17 cellular contexts compared by ENCODE assay signal in the genomic region with DNA sequence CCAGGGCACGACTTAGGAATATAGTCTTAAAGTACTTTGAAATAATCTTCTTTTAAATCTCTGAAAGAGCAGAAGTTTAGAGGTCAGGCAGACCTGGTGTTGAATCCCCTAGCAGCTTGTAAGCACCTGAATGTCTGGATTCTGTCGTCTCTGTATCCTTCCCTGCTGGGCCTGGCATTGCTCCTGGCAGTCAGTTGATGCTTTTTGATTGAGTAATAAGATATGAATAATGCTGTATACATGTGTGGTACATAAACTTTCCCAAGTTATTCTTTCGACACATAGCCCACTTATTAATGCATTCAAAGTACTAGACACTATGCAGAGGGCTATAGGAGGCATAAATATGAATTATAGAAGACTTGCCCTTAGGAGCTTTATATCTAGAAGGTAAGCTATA. TPM values are rescaled to one million over a fixed set of nuclear protein-coding genes. Genes with fewer than 3 reads are reported as not detected.
A peak's percentile ranks its signal among the peaks of the same experiment; 100 is the strongest.
DNase-seq lines count a peak whose midpoint lies in the region; ATAC-seq and TF ChIP-seq lines count a peak whose summit lies in the region.
"Had no signal": no experiment of that assay in that cellular context is flagged by ENCODE, and none has a peak within 500 bp of the region (broad histone marks: within the 10 kb centered on the region; RNA-seq: fewer than 3 reads in every experiment).

No MANE protein-coding gene starts in this region.

- H3K9ac ChIP-seq in SK-N-SH: no peak overlapping the region

- TF ChIP-seq CTCF in SK-N-SH (IDR thresholded peaks at IDR 0.05): no peak
- no peak for TF ChIP-seq CTCF in choroid plexus epithelial cell (conservative IDR thresholded peaks at IDR 0.05; ENCODE audit: low read depth, low read length)

- H3K9me3 Mint-ChIP-seq in activated naive CD4-positive, alpha-beta T cell treated with anti-CD3 and anti-CD28 coated beads, Interleukin-2, amount 10 ng/mL, durations not matched to agents 7 days and 5 days: no peaks in the 10 kb centered on the region
- no peaks in the 10 kb centered on the region for H3K9me3 Mint-ChIP-seq in stimulated activated effector memory CD8-positive, alpha-beta T cell treated with anti-CD3 and anti-CD28 coated beads, Interleukin-12 subunit alpha, Interleukin-12 subunit beta, amount 100 ng/mL, for 72 hours
- H3K9me3 Mint-ChIP-seq: H9 had no signal

- POLR2A ChIA-PET in SK-N-SH (lab: Yijun Ruan, JAX): no interaction called here

- H3K36me3 Mint-ChIP-seq in activated naive CD4-positive, alpha-beta T cell treated with anti-CD3 and anti-CD28 coated beads, Interleukin-2, amount 10 ng/mL, durations not matched to agents 7 days and 5 days: peaks cover 87% of the 10 kb centered on the region
- H3K36me3 Mint-ChIP-seq in stimulated activated effector memory CD8-positive, alpha-beta T cell treated with anti-CD3 and anti-CD28 coated beads, Interleukin-12 subunit alpha, Interleukin-12 subunit beta, amount 100 ng/mL, for 72 hours: peaks cover 100% of the 10 kb centered on the region

- no peak overlapping the region for H3K4me3 Mint-ChIP-seq in activated naive CD4-positive, alpha-beta T cell treated with anti-CD3 and anti-CD28 coated beads, Interleukin-2, amount 10 ng/mL, durations not matched to agents 7 days and 5 days
- no peak overlapping the region for H3K4me3 Mint-ChIP-seq in stimulated activated effector memory CD8-positive, alpha-beta T cell treated with anti-CD3 and anti-CD28 coated beads, Interleukin-12 subunit alpha, Interleukin-12 subunit beta, amount 100 ng/mL, for 72 hours
- H3K4me3 Mint-ChIP-seq: H9 had no signal

- H3K4me2 ChIP-seq in SK-N-SH: no peak overlapping the region

- H3K9me3 ChIP-seq in SK-N-SH: no peaks in the 10 kb centered on the region
- H3K9me3 ChIP-seq: BE2C had no signal

- CTCF ChIA-PET in activated naive CD4-positive, alpha-beta T cell treated with anti-CD3 and anti-CD28 coated beads, Interleukin-2, amount 10 ng/mL, durations not matched to agents 7 days and 5 days (lab: Charles Lee): interaction anchor here (0.8 to 2.2 kb wide), 8 partner anchors 10 to 114 kb away, joined by 3 to 13 read pairs (median 4); no protein-coding TSS in a partner anchor
- CTCF ChIA-PET in SK-N-SH (lab: Yijun Ruan, JAX): interaction anchor here (0.6 to 6.5 kb wide), 5 partner anchors 8 to 114 kb away, joined by 3 to 40 read pairs (median 7); no protein-coding TSS in a partner anchor

- no peaks in the 10 kb centered on the region for H3F3A ChIP-seq in SK-N-SH (replicated peaks; ENCODE audit: insufficient read depth)

- TF ChIP-seq RAD21 in SK-N-SH (IDR thresholded peaks at IDR 0.05; ENCODE audit: low read length): no peak

- no peaks in the 10 kb centered on the region for H3K27me3 ChIP-seq in SK-N-SH (ENCODE audit: insufficient read depth)
- H3K27me3 ChIP-seq: BE2C had no signal

- no peak overlapping the region for H2AFZ ChIP-seq in SK-N-SH (ENCODE audit: low read depth)

- H3K27ac ChIP-seq in SK-N-SH (ENCODE audit: low read depth in 2 of 2, low read length in 1 of 2): no peak overlapping the region
- H3K27ac ChIP-seq: coronary artery had no signal

- H3K27me3 Mint-ChIP-seq in activated naive CD4-positive, alpha-beta T cell treated with anti-CD3 and anti-CD28 coated beads, Interleukin-2, amount 10 ng/mL, durations not matched to agents 7 days and 5 days: no peaks in the 10 kb centered on the region

- no peak for ATAC-seq in stimulated activated effector memory CD8-positive, alpha-beta T cell treated with anti-CD3 and anti-CD28 coated beads, Interleukin-12 subunit alpha, Interleukin-12 subunit beta, amount 100 ng/mL, for 72 hours
- ATAC-seq in HG03135 (IDR thresholded peaks at IDR 0.05; ENCODE audit: unreplicated experiment): no peak
- ATAC-seq: HepG2 had no signal

- no peak for DNase-seq in activated naive CD4-positive, alpha-beta T cell treated with anti-CD3 and anti-CD28 coated beads, Interleukin-2, amount 10 ng/mL, durations not matched to agents 7 days and 5 days
- DNase-seq in activated naive CD4-positive, alpha-beta T cell treated with anti-CD3 and anti-CD28 coated beads, Interleukin-2, amount 50 U/mL, for 16 hours: no peak
- DNase-seq in SK-N-SH: no peak
- peak; percentile 94 for DNase-seq in choroid plexus epithelial cell (ENCODE audit: low read depth)
- no peak for DNase-seq in stimulated activated effector memory CD8-positive, alpha-beta T cell treated with anti-CD3 and anti-CD28 coated beads, Interleukin-12 subunit alpha, Interleukin-12 subunit beta, amount 100 ng/mL, for 72 hours (ENCODE audit: low spot score in 2 of 2)
- no peak for DNase-seq in HuH-7 (ENCODE audit: low spot score)
- no peak for DNase-seq in NCI-H2029 treated with DMSO at 0.1 percent for 48 hours (lab: John Stamatoyannopoulos, UW)
- DNase-seq: activated T-cell treated with anti-CD3 and anti-CD28 coated beads, Interleukin-2, amount 50 U/mL, for 48 hours; BE2C; H9; NCI-H187 treated with DMSO at 0.1 percent for 48 hours; NCI-H774; SHP77 treated with DMSO at 0.1 percent for 48 hours; stimulated activated CD4-positive, alpha-beta T cell treated with anti-CD3 and anti-CD28 coated beads, Interleukin-4, amount 100 ng/mL, for 4 hours had no signal

- H3K27ac Mint-ChIP-seq in activated naive CD4-positive, alpha-beta T cell treated with anti-CD3 and anti-CD28 coated beads, Interleukin-2, amount 10 ng/mL, durations not matched to agents 7 days and 5 days: peak overlapping the region; percentile 73
- H3K27ac Mint-ChIP-seq in stimulated activated effector memory CD8-positive, alpha-beta T cell treated with anti-CD3 and anti-CD28 coated beads, Interleukin-12 subunit alpha, Interleukin-12 subunit beta, amount 100 ng/mL, for 72 hours: peak overlapping the region; percentile 91
- H3K27ac Mint-ChIP-seq: H9 had no signal

- no peaks in the 10 kb centered on the region for H3K9me2 ChIP-seq in SK-N-SH

- H3K4me3 ChIP-seq in SK-N-SH (ENCODE audit: low read depth in 2 of 2, low read length in 1 of 2): no peak overlapping the region
- no peak overlapping the region for H3K4me3 ChIP-seq in choroid plexus epithelial cell (ENCODE audit: low read depth, low read length)
- H3K4me3 ChIP-seq: coronary artery had no signal

- 53% methylated on average over 3 of the region's 3 CpGs for WGBS in SK-N-SH (ENCODE audit: low lambda C conversion rate)

- no peaks in the 10 kb centered on the region for H3K36me3 ChIP-seq in SK-N-SH (replicated peaks in 1 of 2; ENCODE audit: control insufficient read depth in 1 of 2, insufficient read depth in 2 of 2, low read length in 1 of 2)

- H3K4me1 ChIP-seq in SK-N-SH (ENCODE audit: control insufficient read depth in 1 of 2, insufficient read depth in 2 of 2, low read depth in 1 of 2, low read length in 1 of 2): peaks cover 0 to 20% of the 10 kb centered on the region in 2 experiments; a peak in 1 of 4 replicates

- peaks cover 94% of the 10 kb centered on the region for H3K4me1 Mint-ChIP-seq in activated naive CD4-positive, alpha-beta T cell treated with anti-CD3 and anti-CD28 coated beads, Interleukin-2, amount 10 ng/mL, durations not matched to agents 7 days and 5 days
- peaks cover 72% of the 10 kb centered on the region for H3K4me1 Mint-ChIP-seq in stimulated activated effector memory CD8-positive, alpha-beta T cell treated with anti-CD3 and anti-CD28 coated beads, Interleukin-12 subunit alpha, Interleukin-12 subunit beta, amount 100 ng/mL, for 72 hours

- H3K79me2 ChIP-seq in SK-N-SH (ENCODE audit: insufficient read depth): no peaks in the 10 kb centered on the region; the same call in 1 of the 2 replicates

- TF ChIP-seq EP300 in SK-N-SH (IDR thresholded peaks at IDR 0.05; ENCODE audit: borderline replicate concordance in 1 of 2, low read depth in 1 of 2, low read length in 1 of 2): peak in 1 of 2 experiments; percentile 40; a peak in 1 of 4 replicates

- no peaks in the 10 kb centered on the region for H4K20me1 ChIP-seq in SK-N-SH (ENCODE audit: insufficient read depth)

TF ChIP-seq in SK-N-SH, 30 proteins besides CTCF, POLR2A, EP300 and RAD21:
- peak; percentile 79 for TF ChIP-seq TCF12 (IDR thresholded peaks at IDR 0.05)
- TF ChIP-seq GATA2 (CRISPR knock-in tag; IDR thresholded peaks at IDR 0.05): peak; percentile 33; the same call in 1 of the 2 replicates
- no peak for TF ChIP-seq FOSL2 (IDR thresholded peaks at IDR 0.05; ENCODE audit: borderline replicate concordance, low read depth)
- TF ChIP-seq, protein P1, sequence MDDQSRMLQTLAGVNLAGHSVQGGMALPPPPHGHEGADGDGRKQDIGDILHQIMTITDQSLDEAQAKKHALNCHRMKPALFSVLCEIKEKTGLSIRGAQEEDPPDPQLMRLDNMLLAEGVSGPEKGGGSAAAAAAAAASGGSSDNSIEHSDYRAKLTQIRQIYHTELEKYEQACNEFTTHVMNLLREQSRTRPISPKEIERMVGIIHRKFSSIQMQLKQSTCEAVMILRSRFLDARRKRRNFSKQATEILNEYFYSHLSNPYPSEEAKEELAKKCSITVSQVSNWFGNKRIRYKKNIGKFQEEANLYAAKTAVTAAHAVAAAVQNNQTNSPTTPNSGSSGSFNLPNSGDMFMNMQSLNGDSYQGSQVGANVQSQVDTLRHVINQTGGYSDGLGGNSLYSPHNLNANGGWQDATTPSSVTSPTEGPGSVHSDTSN (IDR thresholded peaks at IDR 0.05): peak; percentile 52
- TF ChIP-seq YY1 (IDR thresholded peaks at IDR 0.05; ENCODE audit: low read depth): no peak
- no peak for TF ChIP-seq JUND (IDR thresholded peaks at IDR 0.05)
- peak; percentile 15 for TF ChIP-seq NFIC (IDR thresholded peaks at IDR 0.05; ENCODE audit: borderline replicate concordance)
TF ChIP-seq in SK-N-SH: peak in this region for 4.

RNA-seq across cellular contexts. Expression of gene EVL, which starts 31.4 kb away (rescaled TPM):
- polyA plus RNA-seq in SK-N-SH (2012; rRNA removed): 34.2 and 36.5 TPM in 2 replicates
- polyA plus RNA-seq in SK-N-SH (2012; cell fraction: cytosol; rRNA removed): 21.7 and 28.2 TPM in 2 replicates
- 224 and 260 TPM in 2 replicates for polyA plus RNA-seq in SK-N-SH (2012; cell fraction: nucleus; rRNA removed)
